13 cellular contexts compared by ENCODE assay signal in genomic region chr20:60365063-60365640, GRCh38.
DNase-seq lines count a peak whose midpoint lies in the region; ATAC-seq, FAIRE-seq and TF ChIP-seq lines count a peak whose summit lies in the region.
"Had no signal": no experiment of that assay in that cellular context is flagged by ENCODE, and none has a peak within 500 bp of the region (broad histone marks: within the 10 kb centered on the region; RNA-seq: fewer than 3 reads in every experiment).

No MANE protein-coding gene starts in this region.

- CTCF ChIA-PET in H1 (lab: Charles Lee; ENCODE audit: partially characterized antibody), result no interaction called here

- no peak overlapping the region for H2BK20ac ChIP-seq in H1 (ENCODE audit: low read length)

- H2AFZ ChIP-seq in H1 (ENCODE audit: low read length), result no peak overlapping the region

- no peaks in the 10 kb centered on the region for H3K79me2 ChIP-seq in H1 (ENCODE audit: control insufficient read depth in 1 of 2, insufficient read depth in 2 of 2, low read length in 2 of 2)

- H3K79me1 ChIP-seq in H1 (ENCODE audit: low read depth, low read length), result no peaks in the 10 kb centered on the region

- no peak overlapping the region for H3K23ac ChIP-seq in H1 (ENCODE audit: insufficient read length)

- H3K18ac ChIP-seq in H1 (ENCODE audit: extremely low read depth, low read length), result no peak overlapping the region

- no peaks in the 10 kb centered on the region for H3K23me2 ChIP-seq in H1 (ENCODE audit: low read depth, low read length)

- no peak overlapping the region for H3K4me2 ChIP-seq in H1 (ENCODE audit: insufficient read depth in 1 of 2, low read depth in 2 of 2, low read length in 2 of 2)

- no peak overlapping the region for H3K56ac ChIP-seq in H1 (replicated peaks; ENCODE audit: insufficient read length, low read depth, low read length)

- H2BK15ac ChIP-seq in H1 (ENCODE audit: low read length), result no peak overlapping the region

- no peak overlapping the region for H3K14ac ChIP-seq in H1 (ENCODE audit: insufficient read length)

- H2BK5ac ChIP-seq in H1 (ENCODE audit: low read depth, low read length), result no peak overlapping the region

- H3K27me3 ChIP-seq in H1 (replicated peaks in 1 of 4; ENCODE audit: control insufficient read depth in 3 of 4, extremely low read depth in 1 of 4, insufficient read depth in 3 of 4, low read length in 3 of 4), result no peaks in the 10 kb centered on the region
- H3K27me3 ChIP-seq: pancreas had no signal

- no peak overlapping the region for H4K91ac ChIP-seq in H1 (replicated peaks; ENCODE audit: insufficient read length, low read length)

- no peak overlapping the region for H3K9ac ChIP-seq in H1 (replicated peaks in 1 of 4; ENCODE audit: extremely low read depth in 1 of 4, low read depth in 3 of 4, low read length in 3 of 4)

- no peak for TF ChIP-seq EP300 in H1 (IDR thresholded peaks at IDR 0.05; ENCODE audit: borderline replicate concordance in 1 of 2, low read depth in 2 of 2, low read length in 2 of 2)

- POLR2A ChIA-PET in H1 (lab: Charles Lee; ENCODE audit: partially characterized antibody), result no interaction called here

- H3K36me3 ChIP-seq in H1 (ENCODE audit: control insufficient read depth in 2 of 4, insufficient read depth in 4 of 4, low read length in 3 of 4), result no peaks in the 10 kb centered on the region
- H3K36me3 ChIP-seq: pancreas had no signal

- no peak overlapping the region for H2AK5ac ChIP-seq in H1 (ENCODE audit: low read depth, low read length)

- ATAC-seq in GM21723 (IDR thresholded peaks at IDR 0.05; ENCODE audit: unreplicated experiment), result no peak
- ATAC-seq in omental fat pad (ENCODE audit: low FRiP score), result no peak
- ATAC-seq: activated CD8-positive, alpha-beta T cell treated with anti-CD3 and anti-CD28 coated beads for 36 hours; pancreas had no signal

- H3K4ac ChIP-seq in H1 (replicated peaks; ENCODE audit: insufficient read length, low read depth, low read length), result no peak overlapping the region

- H4K20me1 ChIP-seq in H1 (replicated peaks in 1 of 2; ENCODE audit: control insufficient read depth in 1 of 2, insufficient read depth in 2 of 2, low read length in 2 of 2), result peaks cover 0 to 1% of the 10 kb centered on the region in 2 experiments

- DNase-seq in NCI-H1436 (lab: John Stamatoyannopoulos, UW), result peak; percentile 5
- DNase-seq in NCI-H1436 treated with DMSO at 0.1 percent for 48 hours (lab: John Stamatoyannopoulos, UW), result no peak
- DNase-seq in LNCaP clone FGC (ENCODE audit: low read depth), result no peak
- DNase-seq in H1 (ENCODE audit: low read depth in 1 of 2, low spot score in 2 of 2), result peak; percentile 29 to 58
- DNase-seq in pons (ENCODE audit: low spot score), result peak; percentile 12
- no peak for DNase-seq in dermis blood vessel endothelial cell
- DNase-seq in omental fat pad (ENCODE audit: low spot score), result no peak
- DNase-seq: activated CD8-positive, alpha-beta T cell treated with anti-CD3 and anti-CD28 coated beads for 36 hours; activated gamma-delta T cell treated with Interleukin-2 at 50 U/mL for 16 hours; pancreas; T-helper 1 cell had no signal

- H2BK12ac ChIP-seq in H1 (ENCODE audit: low read depth, low read length), result no peak overlapping the region

- no peak for TF ChIP-seq POLR2A in H1 (IDR thresholded peaks at IDR 0.05; ENCODE audit: control extremely low read depth in 1 of 2, low read depth in 2 of 2, low read length in 2 of 2)

- TF ChIP-seq RAD21 in H1 (IDR thresholded peaks at IDR 0.05 in 1 of 2, conservative IDR thresholded peaks at IDR 0.05 in 1 of 2; ENCODE audit: low read depth in 2 of 2, low read length in 2 of 2), result peak; percentile 92 to 94

- no peak for FAIRE-seq in H1 (lab: Jason Lieb, UNC)
- FAIRE-seq: pancreas, urothelium cell line had no signal

- peak; percentile 58 for TF ChIP-seq CTCF in LNCaP clone FGC (IDR thresholded peaks at IDR 0.05; ENCODE audit: control insufficient read depth, extremely low read depth, insufficient read depth)
- TF ChIP-seq CTCF in H1 (IDR thresholded peaks at IDR 0.05; ENCODE audit: control extremely low read depth in 1 of 3, insufficient read depth in 1 of 3, low read depth in 1 of 3, low read length in 3 of 3), result peak; percentile 71 to 82 (median 77)
- no peak for TF ChIP-seq CTCF in omental fat pad (IDR thresholded peaks at IDR 0.05)

- WGBS in H1 (ENCODE audit: extremely low coverage in 1 of 2, insufficient coverage in 1 of 2, insufficient read length in 1 of 2, insufficient replicate concordance in 2 of 2, low coverage in 1 of 2, low lambda C conversion rate in 2 of 2, missing lambda C conversion rate in 1 of 2), 2 experiments, result 79% methylated on average over 7 of the region's 7 CpGs; no CpG with 5 or more reads in 1 of the 2 experiments

- H3K4me3 ChIP-seq in LNCaP clone FGC (ENCODE audit: low read depth, low read length) (no peak overlapping the region), H1 (ENCODE audit: extremely low read depth in 1 of 4, insufficient read depth in 2 of 4, low read depth in 3 of 4, low read length in 4 of 4) (no peak overlapping the region)
- H3K4me3 ChIP-seq: pancreas had no signal

- H2BK120ac ChIP-seq in H1 (replicated peaks; ENCODE audit: low read depth, low read length), result no peak overlapping the region

- H3K4me1 ChIP-seq in H1 (replicated peaks in 1 of 4; ENCODE audit: control insufficient read depth in 3 of 4, insufficient read depth in 4 of 4, low read length in 3 of 4), result no peaks in the 10 kb centered on the region
- H3K4me1 ChIP-seq: pancreas had no signal

- no peaks in the 10 kb centered on the region for H3K9me3 ChIP-seq in H1 (ENCODE audit: insufficient read depth in 2 of 2, low read depth in 1 of 2, low read length in 1 of 2)
- H3K9me3 ChIP-seq: pancreas had no signal

- no peak overlapping the region for H3K27ac ChIP-seq in H1 (ENCODE audit: low read depth, low read length)
- H3K27ac ChIP-seq: pancreas had no signal

- H4K5ac ChIP-seq in H1 (ENCODE audit: insufficient read length, low read depth, low read length), result no peak overlapping the region

- H4K8ac ChIP-seq in H1 (ENCODE audit: extremely low read depth, insufficient read depth, low read length), result no peak overlapping the region

TF ChIP-seq in H1, 55 proteins besides CTCF, POLR2A, EP300 and RAD21:
- TF ChIP-seq KDM4A (IDR thresholded peaks at IDR 0.05; ENCODE audit: low read depth, low read length, severe bottlenecking), result no peak
- no peak for TF ChIP-seq CBX5 (IDR thresholded peaks at IDR 0.05; ENCODE audit: low read depth, low read length)
- TF ChIP-seq TCF12 (IDR thresholded peaks at IDR 0.05; ENCODE audit: low read depth, low read length), result no peak
- TF ChIP-seq CREB1 (IDR thresholded peaks at IDR 0.05), result no peak
- no peak for TF ChIP-seq TEAD4 (IDR thresholded peaks at IDR 0.05; ENCODE audit: low read depth, low read length)
- TF ChIP-seq BCL11A (IDR thresholded peaks at IDR 0.05; ENCODE audit: low read depth in 2 of 2, low read length in 2 of 2), result no peak
- TF ChIP-seq NANOG (IDR thresholded peaks at IDR 0.05; ENCODE audit: insufficient read depth, low read depth, low read length, poor library complexity, severe bottlenecking), result no peak
- TF ChIP-seq YY1 (IDR thresholded peaks at IDR 0.05; ENCODE audit: low read depth, low read length), result no peak
- no peak for TF ChIP-seq RFX5 (IDR thresholded peaks at IDR 0.05; ENCODE audit: borderline replicate concordance, low read depth, low read length)
- TF ChIP-seq RXRA (IDR thresholded peaks at IDR 0.05; ENCODE audit: insufficient read depth, low read depth, low read length), result no peak
- TF ChIP-seq, protein P1, sequence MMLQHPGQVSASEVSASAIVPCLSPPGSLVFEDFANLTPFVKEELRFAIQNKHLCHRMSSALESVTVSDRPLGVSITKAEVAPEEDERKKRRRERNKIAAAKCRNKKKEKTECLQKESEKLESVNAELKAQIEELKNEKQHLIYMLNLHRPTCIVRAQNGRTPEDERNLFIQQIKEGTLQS (IDR thresholded peaks at IDR 0.05; ENCODE audit: insufficient read depth, low read depth, low read length), result no peak
- TF ChIP-seq BRCA1 (IDR thresholded peaks at IDR 0.05; ENCODE audit: low read depth, low read length), result no peak
- TF ChIP-seq CHD2 (IDR thresholded peaks at IDR 0.05; ENCODE audit: low read length), result no peak
- no peak for TF ChIP-seq FOSL1 (IDR thresholded peaks at IDR 0.05; ENCODE audit: insufficient read depth, low read depth, low read length)
- TF ChIP-seq SIN3A (conservative IDR thresholded peaks at IDR 0.05 in 1 of 2, IDR thresholded peaks at IDR 0.05 in 1 of 2; ENCODE audit: low read depth in 1 of 2, low read length in 2 of 2), result no peak
- no peak for TF ChIP-seq CTBP2 (IDR thresholded peaks at IDR 0.05; ENCODE audit: borderline replicate concordance, insufficient read depth, insufficient read length, low read length)
- no peak for TF ChIP-seq TBP (IDR thresholded peaks at IDR 0.05; ENCODE audit: low read depth, low read length)
- no peak for TF ChIP-seq ZNF274 (IDR thresholded peaks at IDR 0.05; ENCODE audit: borderline replicate concordance, extremely low read depth, low read length)

Comparison
In these comparisons a context has a peak if more than half of its experiments do, and no peak if none do; other contexts are left out.
1. DNase-seq: peak in NCI-H1436 (single experiment), H1 (2 of 2) and pons (single experiment); none in NCI-H1436 treated with DMSO at 0.1 percent for 48 hours (single experiment), LNCaP clone FGC (single experiment), dermis blood vessel endothelial cell (single experiment) and omental fat pad (single experiment).
2. CTCF ChIP-seq: peak in LNCaP clone FGC (single experiment) and H1 (3 of 3); none in omental fat pad (0 of 3).